Comparison of ENCODE assay signal across 23 cellular contexts in the genomic region with DNA sequence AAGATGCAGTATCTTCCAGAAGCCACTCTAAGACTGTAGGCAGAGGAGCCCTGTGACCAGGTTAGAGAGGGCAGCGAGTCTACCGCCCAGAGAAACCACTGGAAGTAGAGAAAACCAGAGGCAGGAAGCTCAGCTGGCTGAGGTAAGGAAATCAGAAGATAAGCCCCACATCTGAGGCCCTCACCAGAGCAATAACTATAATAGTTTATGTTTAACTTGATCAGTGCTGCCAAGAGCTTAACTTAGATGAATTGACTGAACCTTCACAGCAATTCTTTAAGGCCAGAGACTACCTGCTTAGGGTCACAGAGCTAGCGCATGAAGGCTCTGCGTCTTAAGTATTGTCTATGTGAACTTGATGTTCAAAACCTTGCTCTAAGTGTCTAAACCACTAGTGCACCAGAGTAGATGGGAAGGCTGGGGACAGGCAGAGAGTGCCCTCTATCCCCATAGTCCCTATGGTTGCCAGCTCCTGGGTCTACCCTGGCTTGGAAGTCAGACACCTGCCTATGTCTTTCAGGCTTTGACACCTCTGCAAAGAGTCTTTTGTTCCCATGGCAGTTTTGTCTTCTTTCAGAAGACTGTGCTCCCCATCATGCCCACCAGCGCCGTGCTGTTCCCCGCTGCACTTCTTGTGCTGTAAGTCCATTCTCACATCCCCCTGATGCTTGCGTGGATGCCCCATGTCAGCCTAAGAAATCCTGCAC.
DNase-seq lines count a peak whose midpoint lies in the region; ATAC-seq and TF ChIP-seq lines count a peak whose summit lies in the region.
"Had no signal": no experiment of that assay in that cellular context is flagged by ENCODE, and none has a peak within 500 bp of the region (broad histone marks: within the 10 kb centered on the region; RNA-seq: fewer than 3 reads in every experiment).

No MANE protein-coding gene starts in this region.

- H3K9ac ChIP-seq in BLaER1 = no peak overlapping the region
- H3K9ac ChIP-seq in mucosa of rectum (ENCODE audit: low read depth in 1 of 2, low read length in 2 of 2) = peak overlapping the region in 1 of 2 donors; percentile 15

- CTCF ChIA-PET in PC-9 (lab: Charles Lee) = no interaction called here
- CTCF ChIA-PET in CD8-positive, alpha-beta memory T cell (lab: Charles Lee) = no interaction called here

- H3F3A ChIP-seq in PC-9 (ENCODE audit: insufficient read depth, low read depth) = no peaks in the 10 kb centered on the region

- H3K9me2 ChIP-seq in PC-9 (ENCODE audit: insufficient read depth) = no peaks in the 10 kb centered on the region

- H3K4me3 Mint-ChIP-seq in dendritic cell treated with granulocyte-macrophage colony-stimulating factor and Interleukin-4, amounts not matched to agents 40 ng/mL and 50 ng/mL, for 4 days = no peak overlapping the region
- no peak overlapping the region for H3K4me3 Mint-ChIP-seq in endothelial cell (ENCODE audit: unreplicated experiment)
- H3K4me3 Mint-ChIP-seq in CD8-positive, alpha-beta memory T cell = no peak overlapping the region
- H3K4me3 Mint-ChIP-seq: CD4-positive, CD25-positive, alpha-beta regulatory T cell had no signal

- H3K9me3 Mint-ChIP-seq in dendritic cell treated with granulocyte-macrophage colony-stimulating factor and Interleukin-4, amounts not matched to agents 40 ng/mL and 50 ng/mL, for 4 days = peaks cover 4% of the 10 kb centered on the region
- H3K9me3 Mint-ChIP-seq in endothelial cell (ENCODE audit: unreplicated experiment) = no peaks in the 10 kb centered on the region
- peaks cover 0 to 12% (median 6%) of the 10 kb centered on the region in 5 donors for H3K9me3 Mint-ChIP-seq in CD8-positive, alpha-beta memory T cell

- no peaks in the 10 kb centered on the region for H3K36me3 ChIP-seq in BLaER1
- H3K36me3 ChIP-seq in PC-9 (ENCODE audit: low read depth) = no peaks in the 10 kb centered on the region
- H3K36me3 ChIP-seq in mucosa of rectum (ENCODE audit: control insufficient read depth in 2 of 2, insufficient read depth in 2 of 2, low read length in 2 of 2) = no peaks in the 10 kb centered on the region
- no peaks in the 10 kb centered on the region for H3K36me3 ChIP-seq in gastroesophageal sphincter
- H3K36me3 ChIP-seq in CD8-positive, alpha-beta memory T cell (ENCODE audit: insufficient read depth, low read length) = no peaks in the 10 kb centered on the region
- H3K36me3 ChIP-seq: BE2C, SJSA1 had no signal

- H3K4me3 ChIP-seq in BLaER1 (no peak overlapping the region), PC-9 (no peak overlapping the region), mucosa of rectum (ENCODE audit: low read length in 2 of 2) (no peak overlapping the region), gastroesophageal sphincter (no peak overlapping the region)
- H3K4me3 ChIP-seq in CD8-positive, alpha-beta memory T cell (ENCODE audit: low read length) = no peak overlapping the region
- H3K4me3 ChIP-seq: GM12878, SJSA1 had no signal

- 0 out of 2 replicates have a peak overlapping the region, but pooled peaks have one; percentile 39 for H2AFZ ChIP-seq in PC-9

- POLR2A ChIA-PET in PC-9 (lab: Charles Lee; ENCODE audit: unreplicated experiment) = no interaction called here
- POLR2A ChIA-PET in CD8-positive, alpha-beta memory T cell (lab: Charles Lee) = no interaction called here

- no peak for TF ChIP-seq CTCF in PC-9 (conservative IDR thresholded peaks at IDR 0.05)
- TF ChIP-seq CTCF in gastroesophageal sphincter (IDR thresholded peaks at IDR 0.05) = no peak
- TF ChIP-seq CTCF in endothelial cell (IDR thresholded peaks at IDR 0.05; ENCODE audit: unreplicated experiment) = no peak

- peak overlapping the region; percentile 14; the same call in 1 of the 2 replicates for H3K4me2 ChIP-seq in BLaER1
- no peak overlapping the region for H3K4me2 ChIP-seq in PC-9

- H3K4me1 Mint-ChIP-seq in dendritic cell treated with granulocyte-macrophage colony-stimulating factor and Interleukin-4, amounts not matched to agents 40 ng/mL and 50 ng/mL, for 4 days (ENCODE audit: low read depth) = peaks cover 17% of the 10 kb centered on the region
- peaks cover 9% of the 10 kb centered on the region for H3K4me1 Mint-ChIP-seq in endothelial cell (ENCODE audit: unreplicated experiment)
- H3K4me1 Mint-ChIP-seq in CD8-positive, alpha-beta memory T cell = no peaks in the 10 kb centered on the region
- H3K4me1 Mint-ChIP-seq: CD4-positive, CD25-positive, alpha-beta regulatory T cell had no signal

- intact Hi-C loops in PC-9 (cut with micrococcal nuclease; ENCODE audit: unreplicated experiment) = no loop called here
- intact Hi-C loops in dendritic cell treated with granulocyte-macrophage colony-stimulating factor and Interleukin-4, amounts not matched to agents 40 ng/mL and 50 ng/mL, for 4 days (cut with micrococcal nuclease) = no loop called here

- no peak for ATAC-seq in gastroesophageal sphincter
- no peak for ATAC-seq in GM21526 (IDR thresholded peaks at IDR 0.05; ENCODE audit: low FRiP score, unreplicated experiment)
- ATAC-seq: GM12878, PC-3 had no signal

- H3K27ac Mint-ChIP-seq in dendritic cell treated with granulocyte-macrophage colony-stimulating factor and Interleukin-4, amounts not matched to agents 40 ng/mL and 50 ng/mL, for 4 days = peak overlapping the region; percentile 22
- H3K27ac Mint-ChIP-seq in endothelial cell (ENCODE audit: unreplicated experiment) = no peak overlapping the region
- H3K27ac Mint-ChIP-seq in CD8-positive, alpha-beta memory T cell = no peak overlapping the region
- H3K27ac Mint-ChIP-seq: CD4-positive, CD25-positive, alpha-beta regulatory T cell had no signal

- no peaks in the 10 kb centered on the region for H3K27me3 ChIP-seq in BLaER1
- H3K27me3 ChIP-seq in PC-9 (ENCODE audit: insufficient read depth, low read depth) = no peaks in the 10 kb centered on the region
- H3K27me3 ChIP-seq in mucosa of rectum (ENCODE audit: control insufficient read depth in 2 of 2, insufficient read depth in 2 of 2, low read length in 2 of 2) = no peaks in the 10 kb centered on the region
- H3K27me3 ChIP-seq in gastroesophageal sphincter = no peaks in the 10 kb centered on the region
- no peaks in the 10 kb centered on the region for H3K27me3 ChIP-seq in CD8-positive, alpha-beta memory T cell (ENCODE audit: insufficient read depth, low read length, poor library complexity, severe bottlenecking)
- H3K27me3 ChIP-seq: BE2C, SJSA1 had no signal

- no peaks in the 10 kb centered on the region for H3K79me2 ChIP-seq in PC-9 (ENCODE audit: low read depth)

- H3K27ac ChIP-seq in BLaER1 = no peak overlapping the region
- H3K27ac ChIP-seq in PC-9 = no peak overlapping the region
- peak overlapping the region; percentile 31 to 70 for H3K27ac ChIP-seq in mucosa of rectum (ENCODE audit: low read depth in 2 of 2, low read length in 2 of 2)
- H3K27ac ChIP-seq in gastroesophageal sphincter = no peak overlapping the region
- H3K27ac ChIP-seq in CD8-positive, alpha-beta memory T cell (ENCODE audit: low read depth, low read length) = no peak overlapping the region
- H3K27ac ChIP-seq: 22Rv1, SJSA1 had no signal

- WGBS in gastroesophageal sphincter (ENCODE audit: low coverage in 1 of 2), 2 donors = 90 to 92% methylated on average over 7 to 8 of the region's 8 CpGs

- BruUV-seq in PC-9 (replicated peaks; lab: Mats Ljungman, UMichigan) = no TSS peak

- peaks cover 2% of the 10 kb centered on the region for H3K27me3 Mint-ChIP-seq in dendritic cell treated with granulocyte-macrophage colony-stimulating factor and Interleukin-4, amounts not matched to agents 40 ng/mL and 50 ng/mL, for 4 days
- H3K27me3 Mint-ChIP-seq in endothelial cell (ENCODE audit: unreplicated experiment) = peaks cover 3% of the 10 kb centered on the region
- H3K27me3 Mint-ChIP-seq in CD8-positive, alpha-beta memory T cell = no peaks in the 10 kb centered on the region
- H3K27me3 Mint-ChIP-seq: CD4-positive, CD25-positive, alpha-beta regulatory T cell had no signal

- no peak for TF ChIP-seq POLR2A in gastroesophageal sphincter (IDR thresholded peaks at IDR 0.05)

- peaks cover 10% of the 10 kb centered on the region; the same call in 1 of the 2 replicates for H3K4me1 ChIP-seq in BLaER1
- H3K4me1 ChIP-seq in PC-9 (replicated peaks; ENCODE audit: insufficient read depth) = peaks cover 5% of the 10 kb centered on the region
- peaks cover 12 to 27% of the 10 kb centered on the region in 2 donors for H3K4me1 ChIP-seq in mucosa of rectum (ENCODE audit: control insufficient read depth in 2 of 2, insufficient read depth in 2 of 2, low read length in 2 of 2)
- no peaks in the 10 kb centered on the region for H3K4me1 ChIP-seq in gastroesophageal sphincter
- no peaks in the 10 kb centered on the region for H3K4me1 ChIP-seq in CD8-positive, alpha-beta memory T cell (ENCODE audit: insufficient read depth, low read length)
- H3K4me1 ChIP-seq: BE2C had no signal

- DNase-seq in PC-9 (no peak), endothelial cell (ENCODE audit: low spot score) (no peak)
- DNase-seq in CD8-positive, alpha-beta memory T cell = no peak
- DNase-seq: BE2C; CD4-positive, CD25-positive, alpha-beta regulatory T cell; Karpas-422; NCI-H1092; NCI-H1417 treated with DMSO at 0.1 percent for 48 hours; NCI-H1694 treated with DMSO at 0.1 percent for 48 hours; NCI-H2081 treated with DMSO at 0.1 percent for 48 hours; NCI-H524; NCI-H748 treated with DMSO at 0.1 percent for 48 hours; PC-3; Right ventricle myocardium superior; RPMI8226 had no signal

- no peak for TF ChIP-seq EP300 in gastroesophageal sphincter (IDR thresholded peaks at IDR 0.05)

- H3K9me3 ChIP-seq in BLaER1 = no peaks in the 10 kb centered on the region
- no peaks in the 10 kb centered on the region for H3K9me3 ChIP-seq in PC-9 (ENCODE audit: insufficient read depth, low read depth)
- no peaks in the 10 kb centered on the region for H3K9me3 ChIP-seq in mucosa of rectum (ENCODE audit: control insufficient read depth in 2 of 2, low read length in 2 of 2)
- no peaks in the 10 kb centered on the region for H3K9me3 ChIP-seq in gastroesophageal sphincter
- H3K9me3 ChIP-seq in CD8-positive, alpha-beta memory T cell (ENCODE audit: low read length) = no peaks in the 10 kb centered on the region
- H3K9me3 ChIP-seq: BE2C, SJSA1 had no signal

- H4K20me1 ChIP-seq in BLaER1 = no peaks in the 10 kb centered on the region
- no peaks in the 10 kb centered on the region for H4K20me1 ChIP-seq in PC-9 (ENCODE audit: insufficient read depth)

- no peaks in the 10 kb centered on the region for H3K36me3 Mint-ChIP-seq in dendritic cell treated with granulocyte-macrophage colony-stimulating factor and Interleukin-4, amounts not matched to agents 40 ng/mL and 50 ng/mL, for 4 days (ENCODE audit: low read depth)
- peaks cover 4% of the 10 kb centered on the region for H3K36me3 Mint-ChIP-seq in endothelial cell (ENCODE audit: low read depth, unreplicated experiment)
- no peaks in the 10 kb centered on the region for H3K36me3 Mint-ChIP-seq in CD8-positive, alpha-beta memory T cell
- H3K36me3 Mint-ChIP-seq: CD4-positive, CD25-positive, alpha-beta regulatory T cell had no signal

Comparison
In these comparisons a context has a peak if more than half of its experiments do, and no peak if none do; other contexts are left out.
1. H3K27ac ChIP-seq: peak in mucosa of rectum (2 of 2); none in BLaER1 (single experiment), PC-9 (single experiment), gastroesophageal sphincter (0 of 4) and CD8-positive, alpha-beta memory T cell (single experiment).